27 cellular contexts compared by ENCODE assay signal in the genomic region with DNA sequence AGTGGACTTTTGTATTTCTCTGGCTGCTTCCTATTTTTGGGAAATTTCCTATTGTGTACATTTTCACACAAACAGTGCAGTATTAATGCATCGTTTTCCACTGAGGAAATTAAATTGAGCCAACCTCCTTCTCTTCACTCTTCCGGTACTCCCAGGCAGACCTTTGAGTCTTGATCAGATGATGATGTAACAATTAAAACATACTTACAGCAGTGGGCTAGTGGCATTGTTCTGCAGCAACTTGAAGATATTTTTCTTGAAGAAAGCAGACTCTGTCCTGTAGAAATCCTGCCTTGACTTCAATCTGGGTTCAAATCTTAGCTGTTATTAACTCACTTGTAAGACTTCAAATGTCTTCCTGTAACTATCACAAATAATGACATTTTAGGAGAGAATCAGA. TPM values are rescaled to one million over a fixed set of nuclear protein-coding genes. Genes with fewer than 3 reads are reported as not detected.
DNase-seq lines count a peak whose midpoint lies in the region; TF ChIP-seq lines count a peak whose summit lies in the region.
"Had no signal": no experiment of that assay in that cellular context is flagged by ENCODE, and none has a peak within 500 bp of the region (broad histone marks: within the 10 kb centered on the region; RNA-seq: fewer than 3 reads in every experiment).

No MANE protein-coding gene starts in this region.

- H3K9ac ChIP-seq in H9 (ENCODE audit: extremely low read depth, insufficient read length, low read length) = no peak overlapping the region

- no peaks in the 10 kb centered on the region for H3K9me3 ChIP-seq in mesodermal cell (ENCODE audit: control insufficient read depth, low read length)
- no peaks in the 10 kb centered on the region for H3K9me3 ChIP-seq in breast epithelium
- no peaks in the 10 kb centered on the region for H3K9me3 ChIP-seq in H9 (ENCODE audit: control insufficient read depth, low read depth, low read length)

- no peaks in the 10 kb centered on the region for H3K23me2 ChIP-seq in H9 (ENCODE audit: insufficient read length, low read depth, low read length, poor library complexity, severe bottlenecking)

- peaks cover 25% of the 10 kb centered on the region for H3K4me1 Mint-ChIP-seq in HFFc6 (ENCODE audit: low read depth)
- H3K4me1 Mint-ChIP-seq in activated T-helper 2 cell treated with anti-CD3 and anti-CD28 coated beads, Interferon-gamma antibody, Interleukin-2, Interleukin-4, amounts not matched to agents 10 μg/mL and 5 μg/mL and 100 μg/mL, durations not matched to agents 14 hours and 24 hours and 36 hours (ENCODE audit: low read depth) = no peaks in the 10 kb centered on the region
- H3K4me1 Mint-ChIP-seq in H9 = no peaks in the 10 kb centered on the region; a peak in 1 of 4 replicates

- no peak overlapping the region for H3K14ac ChIP-seq in H9 (ENCODE audit: insufficient read depth, low read length)

- H4K5ac ChIP-seq in H9 (ENCODE audit: insufficient read length, low read depth, low read length) = no peak overlapping the region

- H3K36me3 Mint-ChIP-seq in HFFc6 (ENCODE audit: low read depth) (peaks cover 35% of the 10 kb centered on the region), H9 (ENCODE audit: insufficient read depth in 1 of 3, low read depth in 3 of 3) (peaks cover 19 to 49% (median 34%) of the 10 kb centered on the region in 3 experiments; a peak in 6 of 7 replicates)
- H3K36me3 Mint-ChIP-seq in activated T-helper 2 cell treated with anti-CD3 and anti-CD28 coated beads, Interferon-gamma antibody, Interleukin-2, Interleukin-4, amounts not matched to agents 10 μg/mL and 5 μg/mL and 100 μg/mL, durations not matched to agents 14 hours and 24 hours and 36 hours (ENCODE audit: low read depth) = peaks cover 44% of the 10 kb centered on the region

- H3K4me3 ChIP-seq in mesodermal cell (ENCODE audit: extremely low read depth, insufficient read depth, low read length, poor library complexity, severe bottlenecking) = no peak overlapping the region
- H3K4me3 ChIP-seq in breast epithelium = no peak overlapping the region
- H3K4me3 ChIP-seq: GM12878 had no signal

- H3K27me3 ChIP-seq in breast epithelium (no peaks in the 10 kb centered on the region), H9 (ENCODE audit: insufficient read depth, low read length) (no peaks in the 10 kb centered on the region)

- DNase-seq in HFFc6 = no peak
- no peak for DNase-seq in activated T-helper 2 cell treated with anti-CD3 and anti-CD28 coated beads, Interferon-gamma antibody, Interleukin-2, Interleukin-4, amounts not matched to agents 10 μg/mL and 5 μg/mL and 100 μg/mL, durations not matched to agents 14 hours and 24 hours and 36 hours (ENCODE audit: low spot score)
- no peak for DNase-seq in NK-92 (lab: John Stamatoyannopoulos, UW; ENCODE audit: unreplicated experiment)
- DNase-seq in breast epithelium (ENCODE audit: low spot score in 2 of 2) = no peak
- no peak for DNase-seq in GM20000 (ENCODE audit: low spot score)
- DNase-seq in H9 = no peak
- DNase-seq: C1 segment of cervical spinal cord; CD4-positive, alpha-beta memory T cell; COR-L47; EL; GDM1; Karpas-422; NCI-H1092; NCI-H1417 treated with DMSO at 0.1 percent for 48 hours; NCI-H1694 treated with DMSO at 0.1 percent for 48 hours; NCI-H2081; NCI-H2171; NCI-H345; NCI-H510A treated with DMSO at 0.1 percent for 48 hours; NCI-H748 treated with DMSO at 0.1 percent for 48 hours; NK-92 treated with Interleukin-12 subunit alpha and Interleukin-12 subunit beta, amount 100 ng/mL, for 24 hours; Right ventricle myocardium superior; RPMI8226 had no signal

- H3K36me3 ChIP-seq in mesodermal cell (ENCODE audit: control insufficient read depth, insufficient read depth, low read length) (peaks cover 44% of the 10 kb centered on the region), breast epithelium (no peaks in the 10 kb centered on the region)

- no peak overlapping the region for H2BK12ac ChIP-seq in H9 (ENCODE audit: insufficient read length, low read depth, low read length)

- no peak overlapping the region for H2AK5ac ChIP-seq in H9 (ENCODE audit: insufficient read length, low read length)

- H3K4me2 ChIP-seq in H9 (ENCODE audit: insufficient read depth, insufficient read length, low read length) = no peak overlapping the region

- H3K79me2 ChIP-seq in H9 (ENCODE audit: insufficient read depth, low read length) = no peaks in the 10 kb centered on the region

- H3K27ac ChIP-seq in mesodermal cell (ENCODE audit: low read depth, low read length, severe bottlenecking) (peak overlapping the region; percentile 29), breast epithelium (no peak overlapping the region), H9 (ENCODE audit: insufficient read length, low read depth, low read length) (no peak overlapping the region)

- H3T11ph ChIP-seq in H9 (ENCODE audit: low read length) = no peak overlapping the region

- H3K27ac Mint-ChIP-seq in HFFc6 = peak overlapping the region; percentile 3; the same call in 1 of the 2 replicates
- H3K27ac Mint-ChIP-seq in activated T-helper 2 cell treated with anti-CD3 and anti-CD28 coated beads, Interferon-gamma antibody, Interleukin-2, Interleukin-4, amounts not matched to agents 10 μg/mL and 5 μg/mL and 100 μg/mL, durations not matched to agents 14 hours and 24 hours and 36 hours = peak overlapping the region; percentile 18
- peak overlapping the region in 1 of 3 experiments; percentile 7; a peak in 1 of 7 replicates for H3K27ac Mint-ChIP-seq in H9

- no peaks in the 10 kb centered on the region; the same call in 1 of the 2 replicates for H3K27me3 Mint-ChIP-seq in HFFc6 (ENCODE audit: insufficient read depth)
- no peaks in the 10 kb centered on the region for H3K27me3 Mint-ChIP-seq in activated T-helper 2 cell treated with anti-CD3 and anti-CD28 coated beads, Interferon-gamma antibody, Interleukin-2, Interleukin-4, amounts not matched to agents 10 μg/mL and 5 μg/mL and 100 μg/mL, durations not matched to agents 14 hours and 24 hours and 36 hours (ENCODE audit: low read depth)
- no peaks in the 10 kb centered on the region for H3K27me3 Mint-ChIP-seq in H9 (ENCODE audit: low read depth)
- H3K27me3 Mint-ChIP-seq: CD4-positive, alpha-beta memory T cell had no signal

- no peak overlapping the region for H2BK20ac ChIP-seq in H9 (ENCODE audit: low read depth, low read length, poor library complexity, severe bottlenecking)

- no peak overlapping the region for H2BK120ac ChIP-seq in H9 (ENCODE audit: low read depth, low read length, poor library complexity, severe bottlenecking)

- H2BK5ac ChIP-seq in H9 (ENCODE audit: insufficient read length, low read length) = no peak overlapping the region

- no peaks in the 10 kb centered on the region for H3K79me1 ChIP-seq in H9 (ENCODE audit: insufficient read depth, low read depth, low read length, poor library complexity, severe bottlenecking)

- H3K4ac ChIP-seq in H9 (ENCODE audit: low read depth, low read length) = no peak overlapping the region

- H2BK15ac ChIP-seq in H9 (ENCODE audit: low read depth, low read length) = no peak overlapping the region

- H3K4me1 ChIP-seq in mesodermal cell (ENCODE audit: control insufficient read depth, insufficient read depth, low read length, poor library complexity, severe bottlenecking) (no peaks in the 10 kb centered on the region), breast epithelium (no peaks in the 10 kb centered on the region), H9 (ENCODE audit: insufficient read depth, low read length) (no peaks in the 10 kb centered on the region)

- H2AFZ ChIP-seq in H9 (ENCODE audit: low read length) = no peak overlapping the region

- no peak for TF ChIP-seq CTCF in HFFc6 (IDR thresholded peaks at IDR 0.05)
- no peak for TF ChIP-seq CTCF in breast epithelium (IDR thresholded peaks at IDR 0.05)
- TF ChIP-seq CTCF in GM20000 (IDR thresholded peaks at IDR 0.05; ENCODE audit: extremely low read depth, missing control alignments) = no peak
- no peak for TF ChIP-seq CTCF in H9 (conservative IDR thresholded peaks at IDR 0.05)

- no peak overlapping the region for H3K56ac ChIP-seq in H9 (ENCODE audit: insufficient read length, low read depth, low read length)

- H3K23ac ChIP-seq in H9 (ENCODE audit: insufficient read length, low read depth, low read length) = no peak overlapping the region

- H3K18ac ChIP-seq in H9 (ENCODE audit: insufficient read length, low read depth, low read length) = no peak overlapping the region

- H3K9me3 Mint-ChIP-seq in HFFc6 = no peaks in the 10 kb centered on the region
- no peaks in the 10 kb centered on the region for H3K9me3 Mint-ChIP-seq in activated T-helper 2 cell treated with anti-CD3 and anti-CD28 coated beads, Interferon-gamma antibody, Interleukin-2, Interleukin-4, amounts not matched to agents 10 μg/mL and 5 μg/mL and 100 μg/mL, durations not matched to agents 14 hours and 24 hours and 36 hours
- H3K9me3 Mint-ChIP-seq in H9 = peaks cover 0 to 4% of the 10 kb centered on the region in 2 experiments; a peak in 1 of 5 replicates

- no peak overlapping the region for H4K8ac ChIP-seq in H9 (replicated peaks; ENCODE audit: insufficient read length, low read depth, low read length)

- no CpG with 5 or more reads among the region's 2 CpGs for WGBS in mesodermal cell (ENCODE audit: insufficient coverage in 2 of 2), 2 experiments
- no CpG with 5 or more reads among the region's 2 CpGs for WGBS in H9 (ENCODE audit: extremely low coverage, insufficient read length, low lambda C conversion rate)

- no peak for TF ChIP-seq POLR2A in breast epithelium (IDR thresholded peaks at IDR 0.05)

- intact Hi-C loops in activated T-helper 2 cell treated with anti-CD3 and anti-CD28 coated beads, Interferon-gamma antibody, Interleukin-2, Interleukin-4, amounts not matched to agents 10 μg/mL and 5 μg/mL and 100 μg/mL, durations not matched to agents 14 hours and 24 hours and 36 hours (cut with micrococcal nuclease) = no loop called here
- intact Hi-C loops in breast epithelium (cut with DNase I; ENCODE audit: low total_unique reads) = no loop called here

- peaks cover 3% of the 10 kb centered on the region for H4K20me1 ChIP-seq in H9 (ENCODE audit: control insufficient read depth, insufficient read depth, insufficient read length)

- H4K91ac ChIP-seq in H9 (ENCODE audit: insufficient read length, low read depth, low read length) = no peak overlapping the region

- H3K4me3 Mint-ChIP-seq in HFFc6 (no peak overlapping the region; the same call in 1 of the 2 replicates), H9 (no peak overlapping the region)
- no peak overlapping the region for H3K4me3 Mint-ChIP-seq in activated T-helper 2 cell treated with anti-CD3 and anti-CD28 coated beads, Interferon-gamma antibody, Interleukin-2, Interleukin-4, amounts not matched to agents 10 μg/mL and 5 μg/mL and 100 μg/mL, durations not matched to agents 14 hours and 24 hours and 36 hours (ENCODE audit: low read depth)
- H3K4me3 Mint-ChIP-seq: CD4-positive, alpha-beta memory T cell had no signal

RNA-seq across cellular contexts. Expression of a gene that starts 19.0 kb away (rescaled TPM):
- total RNA-seq in HFFc6 (2021; fragmentation: NEBNext Ultra II Directional; extraction: Animal tissue kit (Norgen Biotek cat#: 25700)) = 10 to 100 TPM; 12.7 to 15.4 (median 13.6) TPM
- total RNA-seq in activated T-helper 2 cell treated with anti-CD3 and anti-CD28 coated beads, Interferon-gamma antibody, Interleukin-2, Interleukin-4, amounts not matched to agents 10 μg/mL and 5 μg/mL and 100 μg/mL, durations not matched to agents 14 hours and 24 hours and 36 hours = 0.44 and 0.46 TPM in 2 replicates
- 34.0 TPM for polyA plus RNA-seq in mesodermal cell (2013, experiment 1 of 2)
- 37.8 TPM for polyA plus RNA-seq in mesodermal cell (2013, experiment 2 of 2)
- total RNA-seq in breast epithelium = 10 to 100 TPM in 2 of 3 donors, 1 to 10 TPM in 1; 4.5 to 21.0 (median 12.1) TPM
- 12.6 and 12.9 TPM in 2 replicates for total RNA-seq in H9 (2021)
- total RNA-seq: CD4-positive, alpha-beta memory T cell; HT-29; SK-MEL-5 had no signal

RNA-seq across cellular contexts. Expression of a gene that starts 39.0 kb away (rescaled TPM):
- 10 to 100 TPM; 47.6 to 54.5 (median 51.5) TPM for total RNA-seq in HFFc6 (2021; fragmentation: NEBNext Ultra II Directional; extraction: Animal tissue kit (Norgen Biotek cat#: 25700))
- 145 TPM in 2 replicates for total RNA-seq in activated T-helper 2 cell treated with anti-CD3 and anti-CD28 coated beads, Interferon-gamma antibody, Interleukin-2, Interleukin-4, amounts not matched to agents 10 μg/mL and 5 μg/mL and 100 μg/mL, durations not matched to agents 14 hours and 24 hours and 36 hours
- polyA plus RNA-seq in mesodermal cell (2013, experiment 1 of 2) = 100 TPM
- polyA plus RNA-seq in mesodermal cell (2013, experiment 2 of 2) = 99.0 TPM
- total RNA-seq in breast epithelium (10 to 100 TPM; 79.7 to 86.2 (median 85.2) TPM), H9 (2021) (89.8 and 90.6 TPM in 2 replicates)
